In the genomic region with DNA sequence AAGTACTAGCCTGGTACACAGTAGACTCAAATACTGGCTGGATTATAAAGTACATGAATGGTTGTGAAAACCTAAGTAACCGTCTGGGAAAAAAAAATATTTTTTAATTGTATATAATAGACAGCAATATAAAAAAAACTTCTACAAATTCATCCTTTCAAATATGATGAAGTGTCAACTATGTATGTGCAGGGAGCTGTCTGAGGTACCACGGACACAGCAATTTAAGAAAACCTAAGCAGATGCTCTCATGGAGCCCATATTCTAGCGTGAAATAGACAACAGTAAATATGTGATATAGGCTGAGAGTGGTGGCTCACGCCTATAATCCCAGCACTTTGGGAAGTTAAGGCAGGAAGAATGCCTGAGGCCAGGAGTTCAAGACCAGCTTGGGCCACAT, we compare ENCODE assay signal across 18 cellular contexts.
A peak's percentile ranks its signal among the peaks of the same experiment; 100 is the strongest.
DNase-seq lines count a peak whose midpoint lies in the region; ATAC-seq and TF ChIP-seq lines count a peak whose summit lies in the region.
"Had no signal": no experiment of that assay in that cellular context is flagged by ENCODE, and none has a peak within 500 bp of the region (broad histone marks: within the 10 kb centered on the region; RNA-seq: fewer than 3 reads in every experiment).

No MANE protein-coding gene starts in this region.

- H3K4me3 Mint-ChIP-seq in activated naive CD4-positive, alpha-beta T cell treated with anti-CD3 and anti-CD28 coated beads, Interleukin-2, amount 10 ng/mL, durations not matched to agents 7 days and 5 days: no peak overlapping the region
- H3K4me3 Mint-ChIP-seq in T-helper 17 cell: no peak overlapping the region
- H3K4me3 Mint-ChIP-seq in stimulated activated effector memory CD8-positive, alpha-beta T cell treated with anti-CD3 and anti-CD28 coated beads, Interleukin-12 subunit alpha, Interleukin-12 subunit beta, amount 100 ng/mL, for 72 hours: no peak overlapping the region
- H3K4me3 Mint-ChIP-seq: CD4-positive, alpha-beta memory T cell had no signal

- H3K36me3 ChIP-seq in smooth muscle cell (ENCODE audit: low read depth): peaks cover 17% of the 10 kb centered on the region

- no peak for DNase-seq in activated naive CD4-positive, alpha-beta T cell treated with anti-CD3 and anti-CD28 coated beads, Interleukin-2, amount 50 U/mL, for 72 hours (ENCODE audit: low spot score in 2 of 2)
- no peak for DNase-seq in activated naive CD4-positive, alpha-beta T cell treated with anti-CD3 and anti-CD28 coated beads, Interleukin-2, amount 10 ng/mL, durations not matched to agents 7 days and 5 days
- no peak for DNase-seq in T-helper 17 cell
- no peak for DNase-seq in stimulated activated effector memory CD8-positive, alpha-beta T cell treated with anti-CD3 and anti-CD28 coated beads, Interleukin-12 subunit alpha, Interleukin-12 subunit beta, amount 100 ng/mL, for 72 hours (ENCODE audit: low spot score in 2 of 2)
- DNase-seq in HK-2 (ENCODE audit: unreplicated experiment): no peak
- DNase-seq in smooth muscle cell (lab: John Stamatoyannopoulos, UW; ENCODE audit: unreplicated experiment): no peak
- DNase-seq: 8988T; C1 segment of cervical spinal cord; Calu3; CD4-positive, alpha-beta memory T cell; COR-L47; DMS53; DMS79 treated with DMSO at 0.1 percent for 48 hours; GF-D8; GM23248; H7; HCEC 1CT had no signal

- no peak overlapping the region for H2AFZ ChIP-seq in smooth muscle cell (ENCODE audit: low read depth)
- H2AFZ ChIP-seq: GM23248 had no signal

- H3K27me3 Mint-ChIP-seq in activated naive CD4-positive, alpha-beta T cell treated with anti-CD3 and anti-CD28 coated beads, Interleukin-2, amount 10 ng/mL, durations not matched to agents 7 days and 5 days: no peaks in the 10 kb centered on the region
- H3K27me3 Mint-ChIP-seq in T-helper 17 cell: no peaks in the 10 kb centered on the region
- H3K27me3 Mint-ChIP-seq: CD4-positive, alpha-beta memory T cell had no signal

- H3K27me3 ChIP-seq in smooth muscle cell (ENCODE audit: low read depth): no peaks in the 10 kb centered on the region

- peaks cover 4% of the 10 kb centered on the region for H3K79me2 ChIP-seq in smooth muscle cell (ENCODE audit: low read depth)

- CTCF ChIA-PET in activated naive CD4-positive, alpha-beta T cell treated with anti-CD3 and anti-CD28 coated beads, Interleukin-2, amount 10 ng/mL, durations not matched to agents 7 days and 5 days (lab: Charles Lee): no interaction called here

- no peak overlapping the region for H3K27ac ChIP-seq in smooth muscle cell (ENCODE audit: low read depth)
- H3K27ac ChIP-seq: GM23248 had no signal

- no peak overlapping the region for H3K4me3 ChIP-seq in smooth muscle cell
- H3K4me3 ChIP-seq: GM23248 had no signal

- 95% methylated on average over 4 of the region's 4 CpGs for WGBS in smooth muscle cell (ENCODE audit: low lambda C conversion rate)

- no peak overlapping the region for H3K9ac ChIP-seq in smooth muscle cell (ENCODE audit: low read depth)
- H3K9ac ChIP-seq: GM23248 had no signal

- no peak overlapping the region for H3K4me2 ChIP-seq in smooth muscle cell

- no peaks in the 10 kb centered on the region for H3F3A ChIP-seq in smooth muscle cell (ENCODE audit: low read depth)

- H4K20me1 ChIP-seq in smooth muscle cell (ENCODE audit: low read depth): peaks cover 10% of the 10 kb centered on the region

- no peak for ATAC-seq in activated naive CD4-positive, alpha-beta T cell treated with anti-CD3 and anti-CD28 coated beads, Interleukin-2, amount 50 U/mL, for 72 hours
- ATAC-seq in T-helper 17 cell (no peak), HG03460 (IDR thresholded peaks at IDR 0.05; ENCODE audit: unreplicated experiment) (no peak)
- no peak for ATAC-seq in stimulated activated effector memory CD8-positive, alpha-beta T cell treated with anti-CD3 and anti-CD28 coated beads, Interleukin-12 subunit alpha, Interleukin-12 subunit beta, amount 100 ng/mL, for 72 hours

- no peaks in the 10 kb centered on the region for H3K9me3 ChIP-seq in T-helper 17 cell (ENCODE audit: control insufficient read depth, low read length, poor library complexity, severe bottlenecking)
- H3K9me3 ChIP-seq in smooth muscle cell (replicated peaks; ENCODE audit: low read depth): no peaks in the 10 kb centered on the region

- peak overlapping the region; percentile 70 to 72 for H3K27ac Mint-ChIP-seq in activated naive CD4-positive, alpha-beta T cell treated with anti-CD3 and anti-CD28 coated beads, Interleukin-2, amount 50 U/mL, for 72 hours
- H3K27ac Mint-ChIP-seq in activated naive CD4-positive, alpha-beta T cell treated with anti-CD3 and anti-CD28 coated beads, Interleukin-2, amount 10 ng/mL, durations not matched to agents 7 days and 5 days: no peak overlapping the region
- H3K27ac Mint-ChIP-seq in T-helper 17 cell: peak overlapping the region; percentile 46
- H3K27ac Mint-ChIP-seq in stimulated activated effector memory CD8-positive, alpha-beta T cell treated with anti-CD3 and anti-CD28 coated beads, Interleukin-12 subunit alpha, Interleukin-12 subunit beta, amount 100 ng/mL, for 72 hours: peak overlapping the region; percentile 10

- no peaks in the 10 kb centered on the region for H3K4me1 Mint-ChIP-seq in activated naive CD4-positive, alpha-beta T cell treated with anti-CD3 and anti-CD28 coated beads, Interleukin-2, amount 10 ng/mL, durations not matched to agents 7 days and 5 days
- H3K4me1 Mint-ChIP-seq in T-helper 17 cell: peaks cover 12% of the 10 kb centered on the region
- peaks cover 16% of the 10 kb centered on the region for H3K4me1 Mint-ChIP-seq in stimulated activated effector memory CD8-positive, alpha-beta T cell treated with anti-CD3 and anti-CD28 coated beads, Interleukin-12 subunit alpha, Interleukin-12 subunit beta, amount 100 ng/mL, for 72 hours

- TF ChIP-seq CTCF in smooth muscle cell (IDR thresholded peaks at IDR 0.05; ENCODE audit: borderline replicate concordance, insufficient read depth, poor library complexity, severe bottlenecking): no peak

- H3K9me3 Mint-ChIP-seq in activated naive CD4-positive, alpha-beta T cell treated with anti-CD3 and anti-CD28 coated beads, Interleukin-2, amount 50 U/mL, for 72 hours: no peaks in the 10 kb centered on the region
- H3K9me3 Mint-ChIP-seq in activated naive CD4-positive, alpha-beta T cell treated with anti-CD3 and anti-CD28 coated beads, Interleukin-2, amount 10 ng/mL, durations not matched to agents 7 days and 5 days: no peaks in the 10 kb centered on the region
- no peaks in the 10 kb centered on the region for H3K9me3 Mint-ChIP-seq in stimulated activated effector memory CD8-positive, alpha-beta T cell treated with anti-CD3 and anti-CD28 coated beads, Interleukin-12 subunit alpha, Interleukin-12 subunit beta, amount 100 ng/mL, for 72 hours
- H3K9me3 Mint-ChIP-seq: CD4-positive, alpha-beta memory T cell had no signal

- H3K36me3 Mint-ChIP-seq in activated naive CD4-positive, alpha-beta T cell treated with anti-CD3 and anti-CD28 coated beads, Interleukin-2, amount 50 U/mL, for 72 hours: peaks cover 11 to 13% of the 10 kb centered on the region in 2 donors
- H3K36me3 Mint-ChIP-seq in activated naive CD4-positive, alpha-beta T cell treated with anti-CD3 and anti-CD28 coated beads, Interleukin-2, amount 10 ng/mL, durations not matched to agents 7 days and 5 days: peaks cover 41% of the 10 kb centered on the region
- peaks cover 17% of the 10 kb centered on the region for H3K36me3 Mint-ChIP-seq in T-helper 17 cell (ENCODE audit: low read depth)
- H3K36me3 Mint-ChIP-seq in stimulated activated effector memory CD8-positive, alpha-beta T cell treated with anti-CD3 and anti-CD28 coated beads, Interleukin-12 subunit alpha, Interleukin-12 subunit beta, amount 100 ng/mL, for 72 hours: peaks cover 85% of the 10 kb centered on the region

- H3K4me1 ChIP-seq in smooth muscle cell (ENCODE audit: low read depth): no peaks in the 10 kb centered on the region
